ENCODE assay signal across 12 cellular contexts in genomic region chr9:445033-445432, GRCh38. TPM values are rescaled to one million over a fixed set of nuclear protein-coding genes. Genes with fewer than 3 reads are reported as not detected.
DNase-seq lines count a peak whose midpoint lies in the region; ATAC-seq and TF ChIP-seq lines count a peak whose summit lies in the region.
"Had no signal": no experiment of that assay in that cellular context is flagged by ENCODE, and none has a peak within 500 bp of the region (broad histone marks: within the 10 kb centered on the region; RNA-seq: fewer than 3 reads in every experiment).

No MANE protein-coding gene starts in this region.

- H3K27me3 ChIP-seq in CD4-positive, alpha-beta T cell (ENCODE audit: control insufficient read depth, insufficient read depth, low read length): no peaks in the 10 kb centered on the region
- H3K27me3 ChIP-seq in HUES64 (ENCODE audit: insufficient read depth, low read length): no peaks in the 10 kb centered on the region
- no peaks in the 10 kb centered on the region for H3K27me3 ChIP-seq in endodermal cell (ENCODE audit: control insufficient read depth, insufficient read depth, low read length, poor library complexity, severe bottlenecking)
- H3K27me3 ChIP-seq in mesenchymal stem cell (ENCODE audit: control insufficient read depth in 1 of 2, insufficient read depth in 1 of 2, low read length in 2 of 2): no peaks in the 10 kb centered on the region
- H3K27me3 ChIP-seq in H9 (ENCODE audit: insufficient read depth, low read length): no peaks in the 10 kb centered on the region
- H3K27me3 ChIP-seq: body of pancreas had no signal

- no peak overlapping the region for H3K18ac ChIP-seq in mesenchymal stem cell (ENCODE audit: low read depth in 1 of 2, low read length in 2 of 2)
- H3K18ac ChIP-seq in H9 (ENCODE audit: insufficient read length, low read depth, low read length): no peak overlapping the region

- H3K56ac ChIP-seq in H9 (ENCODE audit: insufficient read length, low read depth, low read length): no peak overlapping the region

- no peak overlapping the region for H3K4me2 ChIP-seq in mesenchymal stem cell (ENCODE audit: low read length, poor library complexity, severe bottlenecking)
- H3K4me2 ChIP-seq in H9 (ENCODE audit: insufficient read depth, insufficient read length, low read length): no peak overlapping the region

- H3K36me3 Mint-ChIP-seq in CD4-positive, alpha-beta T cell (ENCODE audit: low read depth): peaks cover 97% of the 10 kb centered on the region
- peaks cover 65% of the 10 kb centered on the region for H3K36me3 Mint-ChIP-seq in endodermal cell (ENCODE audit: low read depth)
- H3K36me3 Mint-ChIP-seq in H9 (ENCODE audit: insufficient read depth in 1 of 3, low read depth in 3 of 3): peaks cover 0 to 13% (median 6%) of the 10 kb centered on the region in 3 experiments; a peak in 3 of 7 replicates

- H4K91ac ChIP-seq in mesenchymal stem cell (ENCODE audit: low read length): no peak overlapping the region
- no peak overlapping the region for H4K91ac ChIP-seq in H9 (ENCODE audit: insufficient read length, low read depth, low read length)

- H2AK5ac ChIP-seq in mesenchymal stem cell (ENCODE audit: low read length, severe bottlenecking): no peak overlapping the region
- no peak overlapping the region for H2AK5ac ChIP-seq in H9 (ENCODE audit: insufficient read length, low read length)

- intact Hi-C loops in CD4-positive, alpha-beta T cell (cut with DNase I, micrococcal nuclease): no loop called here

- H4K8ac ChIP-seq in mesenchymal stem cell (ENCODE audit: low read length): no peak overlapping the region
- H4K8ac ChIP-seq in H9 (replicated peaks; ENCODE audit: insufficient read length, low read depth, low read length): no peak overlapping the region

- H2BK20ac ChIP-seq in H9 (ENCODE audit: low read depth, low read length, poor library complexity, severe bottlenecking): no peak overlapping the region

- POLR2A ChIA-PET in CD4-positive, alpha-beta T cell (lab: Charles Lee): no interaction called here

- no peak for DNase-seq in CD4-positive, alpha-beta T cell
- DNase-seq in endodermal cell: no peak
- DNase-seq in mesenchymal stem cell: peak; percentile 7
- no peak for DNase-seq in retina
- DNase-seq in MV-4-11 (lab: John Stamatoyannopoulos, UW): no peak
- DNase-seq in SKM-1 (lab: John Stamatoyannopoulos, UW; ENCODE audit: unreplicated experiment): no peak
- DNase-seq in H9: no peak
- DNase-seq: NCI-H1048, NCI-H69 had no signal

- H3K14ac ChIP-seq in mesenchymal stem cell (ENCODE audit: low read length in 2 of 2) (no peak overlapping the region), H9 (ENCODE audit: insufficient read depth, low read length) (no peak overlapping the region)

- H3K4me3 ChIP-seq in HUES64 (ENCODE audit: low read length): no peak overlapping the region
- no peak overlapping the region for H3K4me3 ChIP-seq in endodermal cell (ENCODE audit: low read length)
- H3K4me3 ChIP-seq in mesenchymal stem cell (ENCODE audit: insufficient read depth in 1 of 2, low read depth in 1 of 2, low read length in 2 of 2): no peak overlapping the region
- H3K4me3 ChIP-seq: body of pancreas, skin epidermis had no signal

- H2BK5ac ChIP-seq in mesenchymal stem cell (ENCODE audit: low read depth, low read length, poor library complexity, severe bottlenecking): no peak overlapping the region
- no peak overlapping the region for H2BK5ac ChIP-seq in H9 (ENCODE audit: insufficient read length, low read length)

- H3K36me3 ChIP-seq in HUES64 (ENCODE audit: insufficient read depth, low read length): no peaks in the 10 kb centered on the region; the same call in 1 of the 2 replicates
- H3K36me3 ChIP-seq in endodermal cell (ENCODE audit: control insufficient read depth, insufficient read depth, low read length): peaks cover 38% of the 10 kb centered on the region
- H3K36me3 ChIP-seq in mesenchymal stem cell (ENCODE audit: control insufficient read depth in 1 of 2, insufficient read depth in 2 of 2, low read depth in 1 of 2, low read length in 2 of 2): no peaks in the 10 kb centered on the region

- no peaks in the 10 kb centered on the region for H3K27me3 Mint-ChIP-seq in CD4-positive, alpha-beta T cell
- H3K27me3 Mint-ChIP-seq in endodermal cell (ENCODE audit: insufficient read depth) (no peaks in the 10 kb centered on the region), H9 (ENCODE audit: low read depth) (no peaks in the 10 kb centered on the region; the same call in 1 of the 2 replicates)

- no peak for ATAC-seq in CD4-positive, alpha-beta T cell (ENCODE audit: poor library complexity)
- ATAC-seq: body of pancreas had no signal

- no peaks in the 10 kb centered on the region for H3K9me3 Mint-ChIP-seq in CD4-positive, alpha-beta T cell
- H3K9me3 Mint-ChIP-seq in endodermal cell: peaks cover 6% of the 10 kb centered on the region
- H3K9me3 Mint-ChIP-seq in H9: peaks cover 5 to 6% of the 10 kb centered on the region in 2 experiments; a peak in 3 of 5 replicates

- H3K23me2 ChIP-seq in H9 (ENCODE audit: insufficient read length, low read depth, low read length, poor library complexity, severe bottlenecking): no peaks in the 10 kb centered on the region

- no peaks in the 10 kb centered on the region for H3K79me2 ChIP-seq in H9 (ENCODE audit: insufficient read depth, low read length)

- H3K4ac ChIP-seq in mesenchymal stem cell (ENCODE audit: low read depth in 1 of 2, low read length in 2 of 2) (no peak overlapping the region), H9 (ENCODE audit: low read depth, low read length) (no peak overlapping the region)

- H2BK120ac ChIP-seq in mesenchymal stem cell (ENCODE audit: low read depth, low read length) (no peak overlapping the region), H9 (ENCODE audit: low read depth, low read length, poor library complexity, severe bottlenecking) (no peak overlapping the region)

- no peak overlapping the region for H2BK15ac ChIP-seq in mesenchymal stem cell (ENCODE audit: low read depth, poor library complexity, severe bottlenecking)
- H2BK15ac ChIP-seq in H9 (ENCODE audit: low read depth, low read length): no peak overlapping the region

- H3K79me1 ChIP-seq in mesenchymal stem cell (replicated peaks; ENCODE audit: low read length, poor library complexity, severe bottlenecking): no peaks in the 10 kb centered on the region
- no peaks in the 10 kb centered on the region for H3K79me1 ChIP-seq in H9 (ENCODE audit: insufficient read depth, low read depth, low read length, poor library complexity, severe bottlenecking)

- H3K23ac ChIP-seq in mesenchymal stem cell (ENCODE audit: low read length in 2 of 2) (no peak overlapping the region), H9 (ENCODE audit: insufficient read length, low read depth, low read length) (no peak overlapping the region)

- CTCF ChIA-PET in CD4-positive, alpha-beta T cell (lab: Charles Lee): no interaction called here

- no peak overlapping the region for H3K9ac ChIP-seq in HUES64 (ENCODE audit: low read depth, low read length)
- H3K9ac ChIP-seq in endodermal cell (ENCODE audit: extremely low read depth, low read length, poor library complexity, severe bottlenecking): no peak overlapping the region
- no peak overlapping the region for H3K9ac ChIP-seq in mesenchymal stem cell (ENCODE audit: low read length)
- no peak overlapping the region for H3K9ac ChIP-seq in H9 (ENCODE audit: extremely low read depth, insufficient read length, low read length)

- WGBS in HUES64: 97% methylated on average over 3 of the region's 3 CpGs
- WGBS in endodermal cell (ENCODE audit: insufficient coverage in 1 of 2, insufficient read length in 1 of 2), 2 experiments: 95% methylated on average over 2 to 3 of the region's 3 CpGs
- 50% methylated on average over 3 of the region's 3 CpGs for WGBS in mesenchymal stem cell
- WGBS in H9 (ENCODE audit: extremely low coverage, insufficient read length, low lambda C conversion rate): no CpG with 5 or more reads among the region's 3 CpGs

- H2BK12ac ChIP-seq in mesenchymal stem cell (ENCODE audit: low read length in 2 of 2): no peak overlapping the region
- H2BK12ac ChIP-seq in H9 (ENCODE audit: insufficient read length, low read depth, low read length): no peak overlapping the region

- H3K27ac Mint-ChIP-seq in CD4-positive, alpha-beta T cell: peak overlapping the region; percentile 40
- H3K27ac Mint-ChIP-seq in endodermal cell: no peak overlapping the region
- no peak overlapping the region for H3K27ac Mint-ChIP-seq in H9

- peaks cover 30% of the 10 kb centered on the region for H3K4me1 Mint-ChIP-seq in CD4-positive, alpha-beta T cell (ENCODE audit: low read depth)
- H3K4me1 Mint-ChIP-seq in endodermal cell (peaks cover 2% of the 10 kb centered on the region), H9 (peaks cover 6 to 17% of the 10 kb centered on the region in 2 experiments)

- H3T11ph ChIP-seq in H9 (ENCODE audit: low read length): no peak overlapping the region

- H2AFZ ChIP-seq in mesenchymal stem cell (ENCODE audit: low read depth, low read length) (no peak overlapping the region), H9 (ENCODE audit: low read length) (no peak overlapping the region)

- TF ChIP-seq CTCF in CD4-positive, alpha-beta T cell (IDR thresholded peaks at IDR 0.05): no peak
- no peak for TF ChIP-seq CTCF in endodermal cell (conservative IDR thresholded peaks at IDR 0.05)
- no peak for TF ChIP-seq CTCF in H9 (conservative IDR thresholded peaks at IDR 0.05)

- H3K4me3 Mint-ChIP-seq in CD4-positive, alpha-beta T cell: no peak overlapping the region
- H3K4me3 Mint-ChIP-seq in endodermal cell (no peak overlapping the region), H9 (no peak overlapping the region)

- H3K27ac ChIP-seq in CD4-positive, alpha-beta T cell (ENCODE audit: low read depth, low read length): no peak overlapping the region
- H3K27ac ChIP-seq in HUES64 (ENCODE audit: low read depth, low read length): 0 out of 2 replicates have a peak overlapping the region, but pooled peaks have one; percentile 5
- peak overlapping the region; percentile 24 for H3K27ac ChIP-seq in endodermal cell (ENCODE audit: low read depth, low read length)
- H3K27ac ChIP-seq in mesenchymal stem cell (ENCODE audit: low read length, poor library complexity, severe bottlenecking): peak overlapping the region; percentile 73
- H3K27ac ChIP-seq in H9 (ENCODE audit: insufficient read length, low read depth, low read length): no peak overlapping the region
- H3K27ac ChIP-seq: body of pancreas had no signal

- 0 out of 2 replicates have a peak, but pooled peaks cover 4% of the 10 kb centered on the region for H3K4me1 ChIP-seq in HUES64 (ENCODE audit: insufficient read depth, low read length)
- no peaks in the 10 kb centered on the region for H3K4me1 ChIP-seq in endodermal cell (ENCODE audit: control insufficient read depth, insufficient read depth, low read length)
- H3K4me1 ChIP-seq in mesenchymal stem cell (ENCODE audit: control insufficient read depth, insufficient read depth, low read depth, low read length): peaks cover 1% of the 10 kb centered on the region
- no peaks in the 10 kb centered on the region; the same call in 1 of the 2 replicates for H3K4me1 ChIP-seq in H9 (ENCODE audit: insufficient read depth, low read length)
- H3K4me1 ChIP-seq: body of pancreas had no signal

- H4K20me1 ChIP-seq in H9 (ENCODE audit: control insufficient read depth, insufficient read depth, insufficient read length): no peaks in the 10 kb centered on the region

- H3K9me3 ChIP-seq in CD4-positive, alpha-beta T cell (ENCODE audit: control insufficient read depth, low read length): no peaks in the 10 kb centered on the region
- H3K9me3 ChIP-seq in HUES64 (ENCODE audit: insufficient read depth, low read depth, low read length) (peaks cover 11% of the 10 kb centered on the region), endodermal cell (ENCODE audit: control insufficient read depth, low read length) (peaks cover 8% of the 10 kb centered on the region), mesenchymal stem cell (ENCODE audit: control insufficient read depth, low read length) (no peaks in the 10 kb centered on the region), H9 (ENCODE audit: control insufficient read depth, low read depth, low read length) (no peaks in the 10 kb centered on the region)
- H3K9me3 ChIP-seq: body of pancreas had no signal

- no peak overlapping the region for H4K5ac ChIP-seq in H9 (ENCODE audit: insufficient read length, low read depth, low read length)

RNA-seq across cellular contexts. Expression of gene KANK1, which starts 59.5 kb away (rescaled TPM):
- total RNA-seq in CD4-positive, alpha-beta T cell: 1 to 10 TPM; 2.3 to 3.0 TPM
- 12.5 TPM for polyA plus RNA-seq in HUES64 (2013, experiment 1 of 2)
- 15.0 TPM for polyA plus RNA-seq in HUES64 (2013, experiment 2 of 2)
- 10 to 100 TPM; 29.4 to 42.7 TPM for total RNA-seq in endodermal cell
- 11.8 TPM for polyA plus RNA-seq in endodermal cell (2013, experiment 1 of 2)
- polyA plus RNA-seq in endodermal cell (2013, experiment 2 of 2): 11.0 TPM
- 18.3 TPM for polyA plus RNA-seq in mesenchymal stem cell (2013, experiment 1 of 2)
- polyA plus RNA-seq in mesenchymal stem cell (2013, experiment 2 of 2): 18.1 TPM
- total RNA-seq in H9 (2021): 14.3 and 14.9 TPM in 2 replicates

Comparison
In these comparisons a context has a peak if more than half of its experiments do, and no peak if none do; other contexts are left out.
1. H3K27ac ChIP-seq: peak in HUES64 (single experiment), endodermal cell (single experiment) and mesenchymal stem cell (single experiment); none in CD4-positive, alpha-beta T cell (single experiment) and H9 (single experiment).